Comparison of ENCODE assay signal across 12 cellular contexts in the genomic region with DNA sequence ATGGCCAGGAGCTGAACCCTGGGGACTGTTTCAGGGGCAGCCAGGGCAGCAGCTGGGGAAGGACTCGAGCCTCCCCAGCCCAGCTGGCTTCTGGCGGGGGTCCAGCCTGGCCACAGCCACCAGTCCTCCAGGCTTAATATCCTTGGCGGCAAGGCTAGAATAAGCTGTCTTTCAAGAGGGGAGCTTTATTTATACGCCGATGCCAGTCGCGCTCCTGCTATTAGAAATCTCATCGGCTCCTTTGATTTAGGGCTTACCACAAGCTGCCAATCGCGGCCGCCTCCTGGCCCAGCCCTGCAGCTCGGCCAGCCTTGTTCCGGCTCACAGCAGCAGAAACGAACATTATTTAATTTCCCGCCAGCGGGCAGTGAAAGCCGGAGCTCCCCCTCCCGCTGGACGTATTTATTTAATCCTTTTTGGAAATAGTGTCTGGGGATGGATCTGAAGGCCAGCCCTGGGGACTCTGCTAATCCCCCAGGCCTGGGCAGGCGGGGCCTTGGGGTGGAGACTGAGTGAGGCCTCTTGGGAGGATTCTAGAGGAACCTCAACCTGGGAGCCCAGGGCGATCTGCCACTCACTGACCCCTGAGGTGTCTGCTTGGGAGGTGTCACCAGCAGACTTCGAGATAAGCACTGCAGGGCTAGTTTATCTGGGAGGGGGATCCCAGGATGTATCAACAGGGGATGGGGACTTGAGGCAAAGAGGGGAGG.
DNase-seq lines count a peak whose midpoint lies in the region; ATAC-seq and TF ChIP-seq lines count a peak whose summit lies in the region.
"Had no signal": no experiment of that assay in that cellular context is flagged by ENCODE, and none has a peak within 500 bp of the region (broad histone marks: within the 10 kb centered on the region; RNA-seq: fewer than 3 reads in every experiment).

No MANE protein-coding gene starts in this region.

- H3K27ac ChIP-seq in VCaP (peak overlapping the region; percentile 20; the same call in 1 of the 2 replicates), left lung (no peak overlapping the region), tibial artery (peak overlapping the region; percentile 50 to 65)

- intact Hi-C loops in left lung (cut with DNase I): no loop called here
- intact Hi-C loops in tibial artery (cut with DNase I; ENCODE audit: low total_unique reads): no loop called here

- DNase-seq in NCI-H526 (lab: John Stamatoyannopoulos, UW) (peak; percentile 18 to 54), NCI-H526 treated with DMSO at 0.1 percent for 48 hours (lab: John Stamatoyannopoulos, UW) (no peak), left lung (peak in 1 of 2 donors; percentile 56), tibial artery (peak; percentile 44 to 80), NCI-H2171 treated with DMSO at 0.1 percent for 48 hours (lab: John Stamatoyannopoulos, UW) (no peak), Kasumi-1 (lab: John Stamatoyannopoulos, UW) (no peak)
- DNase-seq: activated naive CD4-positive, alpha-beta T cell treated with anti-CD3 and anti-CD28 coated beads, Interleukin-2, amount 10 ng/mL, durations not matched to agents 7 days and 5 days; glutamatergic neuron; occipital lobe; T-helper 17 cell had no signal

- H3K4me3 ChIP-seq in left lung (no peak overlapping the region), tibial artery (peak overlapping the region; percentile 17 to 26)

- peaks cover 0 to 56% of the 10 kb centered on the region in 2 donors for H3K27me3 ChIP-seq in left lung
- no peaks in the 10 kb centered on the region for H3K27me3 ChIP-seq in tibial artery

- H3K4me1 ChIP-seq in left lung (peaks cover 0 to 5% of the 10 kb centered on the region in 2 donors), tibial artery (peaks cover 0 to 17% (median 12%) of the 10 kb centered on the region in 4 donors)

- H3K36me3 ChIP-seq in left lung (no peaks in the 10 kb centered on the region), tibial artery (no peaks in the 10 kb centered on the region)

- H3K9me3 ChIP-seq in left lung (no peaks in the 10 kb centered on the region), tibial artery (no peaks in the 10 kb centered on the region)

- peak; percentile 50 for ATAC-seq in left lung
- ATAC-seq in GM21737 (IDR thresholded peaks at IDR 0.05; ENCODE audit: unreplicated experiment): no peak
- ATAC-seq: T-helper 17 cell had no signal

- TF ChIP-seq CTCF in VCaP (conservative IDR thresholded peaks at IDR 0.05): no peak; the same call in 1 of the 2 replicates
- no peak for TF ChIP-seq CTCF in left lung (IDR thresholded peaks at IDR 0.05)
- peak; percentile 31 to 37 for TF ChIP-seq CTCF in tibial artery (IDR thresholded peaks at IDR 0.05)

Comparison
In these comparisons a context has a peak if more than half of its experiments do, and no peak if none do; other contexts are left out.
1. DNase-seq: peak in NCI-H526 (2 of 2) and tibial artery (2 of 2); none in NCI-H526 treated with DMSO at 0.1 percent for 48 hours (single experiment), NCI-H2171 treated with DMSO at 0.1 percent for 48 hours (single experiment) and Kasumi-1 (0 of 2).
2. H3K27ac ChIP-seq: peak in VCaP (single experiment) and tibial artery (2 of 2); none in left lung (0 of 2).
3. CTCF ChIP-seq: peak in tibial artery (2 of 2); none in VCaP (single experiment) and left lung (0 of 2).
4. H3K4me3 ChIP-seq: peak in tibial artery (2 of 2); none in left lung (0 of 2).